9 cellular contexts compared by ENCODE assay signal in the genomic region with DNA sequence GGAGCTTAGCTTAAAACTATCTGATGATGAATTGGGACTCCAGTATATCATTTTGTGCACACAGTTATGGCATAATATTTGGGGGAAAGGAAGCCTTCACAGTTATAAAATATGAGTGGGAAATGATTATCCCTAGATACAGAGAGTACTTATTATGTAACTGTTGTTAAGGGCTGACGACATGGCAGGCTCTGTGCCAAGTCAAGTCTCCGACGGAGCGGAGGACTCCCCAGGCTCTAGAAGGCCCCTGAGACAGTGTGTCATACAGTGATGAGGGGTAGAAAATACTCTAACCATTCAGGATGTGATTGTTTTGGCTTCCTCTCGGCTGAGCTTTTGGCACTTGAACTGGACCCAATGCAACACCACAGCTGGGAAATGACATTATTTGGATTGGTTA.
DNase-seq lines count a peak whose midpoint lies in the region; ATAC-seq and TF ChIP-seq lines count a peak whose summit lies in the region.
"Had no signal": no experiment of that assay in that cellular context is flagged by ENCODE, and none has a peak within 500 bp of the region (broad histone marks: within the 10 kb centered on the region; RNA-seq: fewer than 3 reads in every experiment).

No MANE protein-coding gene starts in this region.

- peak overlapping the region; percentile 77 for H3K27ac ChIP-seq in fibroblast of lung (ENCODE audit: insufficient read depth, low read length)
- H3K27ac ChIP-seq in OCI-LY7 (ENCODE audit: low read depth, low read length, poor library complexity, severe bottlenecking): no peak overlapping the region

- H2AFZ ChIP-seq in fibroblast of lung (ENCODE audit: low read length) (no peak overlapping the region), OCI-LY7 (ENCODE audit: low read length) (no peak overlapping the region)

- H3K4me1 ChIP-seq in fibroblast of lung (ENCODE audit: control insufficient read depth, extremely low read depth, insufficient read depth, low read length) (peaks cover 18% of the 10 kb centered on the region), OCI-LY7 (ENCODE audit: insufficient read depth, low read length, poor library complexity, severe bottlenecking) (peaks cover 14% of the 10 kb centered on the region)

- DNase-seq in COR-L47 (lab: John Stamatoyannopoulos, UW): peak; percentile 40
- peak; percentile 86 for DNase-seq in NCI-H226
- DNase-seq in fibroblast of lung (ENCODE audit: low read depth in 2 of 2): peak; percentile 85 to 96
- peak; percentile 88 for DNase-seq in osteocyte (ENCODE audit: extremely low spot score, unreplicated experiment)
- DNase-seq in OCI-LY7 (ENCODE audit: low spot score): no peak
- no peak for DNase-seq in T-helper 2 cell treated with Interferon-gamma antibody and Interleukin-4, amounts not matched to agents 5 μg/mL and 100 μg/mL, for 36 hours (ENCODE audit: low spot score)
- DNase-seq in activated CD4-positive, alpha-beta T cell treated with anti-CD3 and anti-CD28 coated beads, Interleukin-2, amount 50 U/mL, for 1 hour: no peak

- no peak overlapping the region for H3K9ac ChIP-seq in fibroblast of lung (ENCODE audit: insufficient read depth, low read length)

- peak overlapping the region; percentile 76 for H3K27ac Mint-ChIP-seq in osteocyte (ENCODE audit: unreplicated experiment)
- no peak overlapping the region for H3K27ac Mint-ChIP-seq in T-helper 2 cell treated with Interferon-gamma antibody and Interleukin-4, amounts not matched to agents 5 μg/mL and 100 μg/mL, for 36 hours
- H3K27ac Mint-ChIP-seq: T-helper 1 cell treated with Interleukin-12 subunit alpha and Interleukin-12 subunit beta and Interleukin-4 antibody, amounts not matched to agents 30 μg/mL and 1 μg/mL, for 36 hours had no signal

- H3K79me2 ChIP-seq in fibroblast of lung (ENCODE audit: control insufficient read depth, insufficient read depth, low read length) (no peaks in the 10 kb centered on the region), OCI-LY7 (ENCODE audit: insufficient read depth, low read depth, low read length) (no peaks in the 10 kb centered on the region)

- H3K9me3 Mint-ChIP-seq in osteocyte (ENCODE audit: unreplicated experiment): no peaks in the 10 kb centered on the region
- H3K9me3 Mint-ChIP-seq in T-helper 2 cell treated with Interferon-gamma antibody and Interleukin-4, amounts not matched to agents 5 μg/mL and 100 μg/mL, for 36 hours: no peaks in the 10 kb centered on the region
- H3K9me3 Mint-ChIP-seq: T-helper 1 cell treated with Interleukin-12 subunit alpha and Interleukin-12 subunit beta and Interleukin-4 antibody, amounts not matched to agents 30 μg/mL and 1 μg/mL, for 36 hours had no signal

- H4K20me1 ChIP-seq in fibroblast of lung (ENCODE audit: control insufficient read depth, extremely low read depth, insufficient read depth, low read length) (no peaks in the 10 kb centered on the region), OCI-LY7 (ENCODE audit: insufficient read depth, low read length) (no peaks in the 10 kb centered on the region)

- CTCF ChIA-PET in OCI-LY7 (lab: Charles Lee; ENCODE audit: unreplicated experiment): no interaction called here

- H3K27me3 ChIP-seq in fibroblast of lung (ENCODE audit: control insufficient read depth, insufficient read depth, low read length): no peaks in the 10 kb centered on the region

- no TSS peak for BruUV-seq in OCI-LY7 (replicated peaks; lab: Mats Ljungman, UMichigan)

- no peaks in the 10 kb centered on the region for H3K9me2 ChIP-seq in OCI-LY7 (ENCODE audit: insufficient read depth, low read length)

- H3K36me3 ChIP-seq in fibroblast of lung (ENCODE audit: control insufficient read depth, insufficient read depth, low read length): no peaks in the 10 kb centered on the region
- H3K36me3 ChIP-seq in OCI-LY7 (ENCODE audit: insufficient read depth, low read length): no peaks in the 10 kb centered on the region

- H3K27me3 Mint-ChIP-seq in osteocyte (ENCODE audit: unreplicated experiment): no peaks in the 10 kb centered on the region
- H3K27me3 Mint-ChIP-seq in T-helper 2 cell treated with Interferon-gamma antibody and Interleukin-4, amounts not matched to agents 5 μg/mL and 100 μg/mL, for 36 hours (ENCODE audit: low read depth): no peaks in the 10 kb centered on the region

- H3K4me2 ChIP-seq in fibroblast of lung (ENCODE audit: extremely low read depth, insufficient read depth, low read length) (peak overlapping the region; percentile 52), OCI-LY7 (ENCODE audit: low read length) (no peak overlapping the region)

- peaks cover 2% of the 10 kb centered on the region for H3K36me3 Mint-ChIP-seq in osteocyte (ENCODE audit: unreplicated experiment)
- no peaks in the 10 kb centered on the region for H3K36me3 Mint-ChIP-seq in T-helper 2 cell treated with Interferon-gamma antibody and Interleukin-4, amounts not matched to agents 5 μg/mL and 100 μg/mL, for 36 hours (ENCODE audit: low read depth)

- TF ChIP-seq CTCF in fibroblast of lung (conservative IDR thresholded peaks at IDR 0.05 in 1 of 2, IDR thresholded peaks at IDR 0.05 in 1 of 2; ENCODE audit: low read depth in 1 of 2, low read length in 2 of 2) (no peak), osteocyte (IDR thresholded peaks at IDR 0.05) (no peak), OCI-LY7 (conservative IDR thresholded peaks at IDR 0.05; ENCODE audit: low read length) (no peak)

- no peak for ATAC-seq in HG02973 (IDR thresholded peaks at IDR 0.05; ENCODE audit: unreplicated experiment)

- no peak overlapping the region for H3K4me3 Mint-ChIP-seq in osteocyte (ENCODE audit: unreplicated experiment)
- H3K4me3 Mint-ChIP-seq in T-helper 2 cell treated with Interferon-gamma antibody and Interleukin-4, amounts not matched to agents 5 μg/mL and 100 μg/mL, for 36 hours: no peak overlapping the region
- H3K4me3 Mint-ChIP-seq: T-helper 1 cell treated with Interleukin-12 subunit alpha and Interleukin-12 subunit beta and Interleukin-4 antibody, amounts not matched to agents 30 μg/mL and 1 μg/mL, for 36 hours had no signal

- intact Hi-C loops in OCI-LY7 (cut with micrococcal nuclease; ENCODE audit: unreplicated experiment): loop anchor here (5.0 kb wide), 1 partner anchor 213 kb away; no protein-coding TSS in a partner anchor

- POLR2A ChIA-PET in OCI-LY7 (lab: Charles Lee): interaction anchor here (0.6 to 1.2 kb wide), 2 partner anchors 213 to 242 kb away, joined by 3 to 4 read pairs; no protein-coding TSS in a partner anchor

- H3K4me3 ChIP-seq in fibroblast of lung (replicated peaks in 1 of 4; ENCODE audit: control extremely low read depth in 1 of 4, insufficient read depth in 1 of 4, low read depth in 3 of 4, low read length in 4 of 4) (no peak overlapping the region), OCI-LY7 (ENCODE audit: low read depth, low read length, poor library complexity, severe bottlenecking) (no peak overlapping the region)

- H3K9me3 ChIP-seq in fibroblast of lung (ENCODE audit: control insufficient read depth, insufficient read depth, low read depth, low read length) (no peaks in the 10 kb centered on the region), OCI-LY7 (ENCODE audit: low read length) (no peaks in the 10 kb centered on the region)

- peaks cover 53% of the 10 kb centered on the region for H3K4me1 Mint-ChIP-seq in osteocyte (ENCODE audit: unreplicated experiment)
- H3K4me1 Mint-ChIP-seq in T-helper 2 cell treated with Interferon-gamma antibody and Interleukin-4, amounts not matched to agents 5 μg/mL and 100 μg/mL, for 36 hours (ENCODE audit: low read depth): no peaks in the 10 kb centered on the region

Comparison
In these comparisons a context has a peak if more than half of its experiments do, and no peak if none do; other contexts are left out.
1. DNase-seq: peak in COR-L47 (single experiment), NCI-H226 (single experiment), fibroblast of lung (2 of 2) and osteocyte (single experiment); none in OCI-LY7 (single experiment), T-helper 2 cell treated with Interferon-gamma antibody and Interleukin-4, amounts not matched to agents 5 μg/mL and 100 μg/mL, for 36 hours (single experiment) and activated CD4-positive, alpha-beta T cell treated with anti-CD3 and anti-CD28 coated beads, Interleukin-2, amount 50 U/mL, for 1 hour (single experiment).